In genomic region chr1:59579222-59579621, GRCh38 we compare ENCODE assay signal across 2 cellular contexts.
A peak's percentile ranks its signal among the peaks of the same experiment; 100 is the strongest.
TF ChIP-seq lines count a peak whose summit lies in the region.

No MANE protein-coding gene starts in this region.

TF ChIP-seq in A549, 52 proteins besides CTCF, POLR2A, EP300 and RAD21:
- TF ChIP-seq HMGXB4 (CRISPR knock-in tag; IDR thresholded peaks at IDR 0.05; ENCODE audit: borderline replicate concordance) (no peak), RARB (CRISPR knock-in tag; IDR thresholded peaks at IDR 0.05) (no peak), MAFK (IDR thresholded peaks at IDR 0.05; ENCODE audit: partially characterized antibody) (peak; percentile 36), RFX5 (IDR thresholded peaks at IDR 0.05) (no peak), GATA3 (IDR thresholded peaks at IDR 0.05; ENCODE audit: borderline replicate concordance) (no peak), ESRRA (IDR thresholded peaks at IDR 0.05; ENCODE audit: borderline replicate concordance, low read length) (no peak), POLR2AphosphoS2 (conservative IDR thresholded peaks at IDR 0.05; ENCODE audit: low read length) (no peak)

TF ChIP-seq in K562, 482 proteins besides CTCF, POLR2A, EP300 and RAD21:
- TF ChIP-seq ARID4B (CRISPR knock-in tag; IDR thresholded peaks at IDR 0.05): no peak
- 0 out of 2 replicates have a peak, but pooled peaks have one; percentile 21 for TF ChIP-seq MAFG (tag; conservative IDR thresholded peaks at IDR 0.05)
- peak; percentile 53; the same call in 1 of the 2 replicates for TF ChIP-seq ZNF316 (IDR thresholded peaks at IDR 0.05)
- TF ChIP-seq C11orf30 (IDR thresholded peaks at IDR 0.05; ENCODE audit: low read depth): 0 out of 2 replicates have a peak, but pooled peaks have one; percentile 30
- TF ChIP-seq SUPT5H (IDR thresholded peaks at IDR 0.05): no peak
